ENCODE assay signal across 1 cellular context in the genomic region with DNA sequence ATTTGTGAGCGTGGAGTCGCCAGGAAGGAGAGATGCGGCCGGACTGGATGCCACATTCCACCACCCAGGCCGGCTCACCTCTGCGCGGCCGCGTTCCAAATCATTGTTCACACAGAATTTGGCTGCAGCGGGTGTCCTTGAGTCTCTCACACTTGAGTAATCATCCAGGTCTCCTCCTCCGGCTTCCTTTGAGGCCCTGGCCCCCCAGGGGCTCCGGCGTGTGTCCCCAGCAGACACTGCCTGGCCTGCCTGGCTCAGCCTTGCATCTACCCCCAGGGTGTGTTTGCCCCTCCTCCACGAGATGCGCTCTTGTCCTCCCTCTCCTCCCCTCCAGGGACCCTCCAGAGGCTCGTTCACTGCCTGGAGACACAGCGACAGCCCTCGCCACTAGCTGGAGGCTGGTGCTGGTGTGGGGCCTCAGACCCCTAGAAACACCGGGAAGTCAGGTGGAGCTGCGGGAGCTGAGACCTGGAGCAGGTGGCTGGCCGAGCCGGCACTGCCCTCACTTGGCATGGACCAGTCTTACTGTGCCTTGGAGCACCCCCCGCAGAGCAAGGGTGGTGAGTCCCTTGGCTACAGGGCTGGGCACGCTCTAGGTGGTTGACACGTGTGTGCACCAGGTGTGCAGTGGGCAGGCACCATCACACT.
TF ChIP-seq lines count a peak whose summit lies in the region.

No MANE protein-coding gene starts in this region.

TF ChIP-seq in WTC11, 78 proteins besides CTCF, POLR2A, EP300 and RAD21 (continued from another document):
- TF ChIP-seq MYBL2 (CRISPR knock-in tag; IDR thresholded peaks at IDR 0.05): no peak
- no peak for TF ChIP-seq TEAD1 (CRISPR knock-in tag; IDR thresholded peaks at IDR 0.05)
- no peak for TF ChIP-seq JAZF1 (CRISPR knock-in tag; IDR thresholded peaks at IDR 0.05)
- TF ChIP-seq SMAD3 (CRISPR knock-in tag; IDR thresholded peaks at IDR 0.05; ENCODE audit: borderline replicate concordance): no peak
- TF ChIP-seq, protein P1, sequence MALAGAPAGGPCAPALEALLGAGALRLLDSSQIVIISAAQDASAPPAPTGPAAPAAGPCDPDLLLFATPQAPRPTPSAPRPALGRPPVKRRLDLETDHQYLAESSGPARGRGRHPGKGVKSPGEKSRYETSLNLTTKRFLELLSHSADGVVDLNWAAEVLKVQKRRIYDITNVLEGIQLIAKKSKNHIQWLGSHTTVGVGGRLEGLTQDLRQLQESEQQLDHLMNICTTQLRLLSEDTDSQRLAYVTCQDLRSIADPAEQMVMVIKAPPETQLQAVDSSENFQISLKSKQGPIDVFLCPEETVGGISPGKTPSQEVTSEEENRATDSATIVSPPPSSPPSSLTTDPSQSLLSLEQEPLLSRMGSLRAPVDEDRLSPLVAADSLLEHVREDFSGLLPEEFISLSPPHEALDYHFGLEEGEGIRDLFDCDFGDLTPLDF (CRISPR knock-in tag; IDR thresholded peaks at IDR 0.05): no peak
- no peak for TF ChIP-seq PRRX2 (CRISPR knock-in tag; IDR thresholded peaks at IDR 0.05)
- TF ChIP-seq, protein P2, sequence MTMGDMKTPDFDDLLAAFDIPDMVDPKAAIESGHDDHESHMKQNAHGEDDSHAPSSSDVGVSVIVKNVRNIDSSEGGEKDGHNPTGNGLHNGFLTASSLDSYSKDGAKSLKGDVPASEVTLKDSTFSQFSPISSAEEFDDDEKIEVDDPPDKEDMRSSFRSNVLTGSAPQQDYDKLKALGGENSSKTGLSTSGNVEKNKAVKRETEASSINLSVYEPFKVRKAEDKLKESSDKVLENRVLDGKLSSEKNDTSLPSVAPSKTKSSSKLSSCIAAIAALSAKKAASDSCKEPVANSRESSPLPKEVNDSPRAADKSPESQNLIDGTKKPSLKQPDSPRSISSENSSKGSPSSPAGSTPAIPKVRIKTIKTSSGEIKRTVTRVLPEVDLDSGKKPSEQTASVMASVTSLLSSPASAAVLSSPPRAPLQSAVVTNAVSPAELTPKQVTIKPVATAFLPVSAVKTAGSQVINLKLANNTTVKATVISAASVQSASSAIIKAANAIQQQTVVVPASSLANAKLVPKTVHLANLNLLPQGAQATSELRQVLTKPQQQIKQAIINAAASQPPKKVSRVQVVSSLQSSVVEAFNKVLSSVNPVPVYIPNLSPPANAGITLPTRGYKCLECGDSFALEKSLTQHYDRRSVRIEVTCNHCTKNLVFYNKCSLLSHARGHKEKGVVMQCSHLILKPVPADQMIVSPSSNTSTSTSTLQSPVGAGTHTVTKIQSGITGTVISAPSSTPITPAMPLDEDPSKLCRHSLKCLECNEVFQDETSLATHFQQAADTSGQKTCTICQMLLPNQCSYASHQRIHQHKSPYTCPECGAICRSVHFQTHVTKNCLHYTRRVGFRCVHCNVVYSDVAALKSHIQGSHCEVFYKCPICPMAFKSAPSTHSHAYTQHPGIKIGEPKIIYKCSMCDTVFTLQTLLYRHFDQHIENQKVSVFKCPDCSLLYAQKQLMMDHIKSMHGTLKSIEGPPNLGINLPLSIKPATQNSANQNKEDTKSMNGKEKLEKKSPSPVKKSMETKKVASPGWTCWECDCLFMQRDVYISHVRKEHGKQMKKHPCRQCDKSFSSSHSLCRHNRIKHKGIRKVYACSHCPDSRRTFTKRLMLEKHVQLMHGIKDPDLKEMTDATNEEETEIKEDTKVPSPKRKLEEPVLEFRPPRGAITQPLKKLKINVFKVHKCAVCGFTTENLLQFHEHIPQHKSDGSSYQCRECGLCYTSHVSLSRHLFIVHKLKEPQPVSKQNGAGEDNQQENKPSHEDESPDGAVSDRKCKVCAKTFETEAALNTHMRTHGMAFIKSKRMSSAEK (CRISPR knock-in tag; IDR thresholded peaks at IDR 0.05; ENCODE audit: borderline replicate concordance): no peak
- TF ChIP-seq OVOL2 (CRISPR knock-in tag; IDR thresholded peaks at IDR 0.05; ENCODE audit: borderline replicate concordance): no peak
